In genomic region chr18:74861154-74861553, GRCh38 we compare ENCODE assay signal across 1 cellular context.
A peak's percentile ranks its signal among the peaks of the same experiment; 100 is the strongest.
TF ChIP-seq lines count a peak whose summit lies in the region.

No MANE protein-coding gene starts in this region.

TF ChIP-seq in IMR-90, 13 proteins besides CTCF, POLR2A, EP300 and RAD21:
- no peak for TF ChIP-seq MAZ (IDR thresholded peaks at IDR 0.05; ENCODE audit: borderline replicate concordance, low read depth, low read length)
- no peak for TF ChIP-seq BHLHE40 (IDR thresholded peaks at IDR 0.05; ENCODE audit: low read depth, low read length)
- no peak for TF ChIP-seq NFE2L2 (IDR thresholded peaks at IDR 0.05; ENCODE audit: low read depth, low read length)
- TF ChIP-seq ELK1 (IDR thresholded peaks at IDR 0.05; ENCODE audit: borderline replicate concordance, low read depth, low read length): no peak
- TF ChIP-seq CEBPB (IDR thresholded peaks at IDR 0.05; ENCODE audit: low read depth, low read length): peak; percentile 30; the same call in 1 of the 2 replicates
- TF ChIP-seq USF2 (IDR thresholded peaks at IDR 0.05; ENCODE audit: low read depth, low read length): no peak
